10 cellular contexts compared by ENCODE assay signal in the genomic region with DNA sequence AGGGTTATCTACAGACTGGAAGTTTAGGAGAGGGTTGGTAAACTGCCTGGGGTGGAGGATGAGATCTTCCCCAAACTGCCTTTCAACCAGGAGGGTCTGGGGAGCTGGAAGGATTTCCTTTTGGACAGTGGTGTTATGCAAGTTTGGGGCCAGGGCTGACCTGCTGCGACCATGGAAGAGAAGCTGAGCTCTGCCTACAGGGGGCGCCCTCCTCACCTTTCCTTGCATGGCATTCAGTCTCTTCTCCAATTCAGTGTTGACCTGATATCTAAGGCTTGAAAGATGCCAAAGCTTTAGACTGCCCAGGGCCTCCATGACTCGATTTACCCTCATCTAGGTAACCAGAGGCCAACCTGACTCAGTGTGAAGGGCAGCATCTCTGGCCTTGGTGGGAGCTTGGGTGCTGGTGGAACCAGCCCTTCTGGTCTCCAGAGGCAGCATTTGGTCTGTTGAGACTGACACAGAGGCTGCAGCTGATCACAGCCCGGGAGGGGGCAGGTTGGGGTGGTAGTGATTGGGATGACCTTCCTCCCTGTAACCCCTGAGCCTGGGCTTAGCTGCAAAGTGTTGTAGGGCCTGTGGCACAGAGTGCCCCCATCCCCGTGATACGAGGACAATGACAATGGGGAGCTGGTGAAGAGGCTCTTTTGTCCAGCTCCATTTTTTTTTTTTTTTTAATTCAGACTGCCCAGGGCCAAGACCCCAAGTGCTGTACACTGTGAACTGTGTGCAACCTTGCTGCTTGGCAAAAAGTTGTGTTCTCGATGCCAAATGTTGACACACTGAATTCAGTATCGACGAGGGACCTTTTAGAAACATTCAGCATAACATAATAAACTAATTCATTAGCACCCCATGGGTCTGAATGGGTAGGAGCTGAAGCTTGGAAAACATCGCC.
DNase-seq lines count a peak whose midpoint lies in the region; ATAC-seq, FAIRE-seq and TF ChIP-seq lines count a peak whose summit lies in the region.
"Had no signal": no experiment of that assay in that cellular context is flagged by ENCODE, and none has a peak within 500 bp of the region (broad histone marks: within the 10 kb centered on the region; RNA-seq: fewer than 3 reads in every experiment).

No MANE protein-coding gene starts in this region.

- no peaks in the 10 kb centered on the region for H3K36me3 Mint-ChIP-seq in activated T-helper 17 cell treated with anti-CD3 and anti-CD28 coated beads, Interleukin-2, amount 50 U/mL, for 72 hours (ENCODE audit: low read depth)
- no peaks in the 10 kb centered on the region for H3K36me3 Mint-ChIP-seq in T-helper 2 cell treated with Interferon-gamma antibody and Interleukin-4, amounts not matched to agents 5 μg/mL and 100 μg/mL, for 36 hours (ENCODE audit: low read depth)

- TF ChIP-seq POLR2A in GM12891 (IDR thresholded peaks at IDR 0.05; ENCODE audit: low read depth, low read length), result no peak

- DNase-seq in CMK (ENCODE audit: low read depth) (peak; percentile 15), GM12891 (ENCODE audit: insufficient read length, low spot score) (peak; percentile 32), OCI-M1 (lab: John Stamatoyannopoulos, UW) (peak; percentile 23), iPS-NIHi11 (ENCODE audit: low spot score) (peak; percentile 77), left lobe of liver (ENCODE audit: low spot score) (no peak), activated gamma-delta T cell treated with Interleukin-2 at 50 U/mL for 16 hours (no peak)
- no peak for DNase-seq in T-helper 2 cell treated with Interferon-gamma antibody and Interleukin-4, amounts not matched to agents 5 μg/mL and 100 μg/mL, for 36 hours (ENCODE audit: low spot score)
- DNase-seq: cortex of kidney had no signal

- H3K4me1 Mint-ChIP-seq in activated T-helper 17 cell treated with anti-CD3 and anti-CD28 coated beads, Interleukin-2, amount 50 U/mL, for 72 hours, result no peaks in the 10 kb centered on the region
- H3K4me1 Mint-ChIP-seq in T-helper 2 cell treated with Interferon-gamma antibody and Interleukin-4, amounts not matched to agents 5 μg/mL and 100 μg/mL, for 36 hours (ENCODE audit: low read depth), result no peaks in the 10 kb centered on the region

- H3K27ac Mint-ChIP-seq in activated T-helper 17 cell treated with anti-CD3 and anti-CD28 coated beads, Interleukin-2, amount 50 U/mL, for 72 hours, result no peak overlapping the region
- no peak overlapping the region for H3K27ac Mint-ChIP-seq in T-helper 2 cell treated with Interferon-gamma antibody and Interleukin-4, amounts not matched to agents 5 μg/mL and 100 μg/mL, for 36 hours

- no peaks in the 10 kb centered on the region for H3K9me3 Mint-ChIP-seq in activated T-helper 17 cell treated with anti-CD3 and anti-CD28 coated beads, Interleukin-2, amount 50 U/mL, for 72 hours
- H3K9me3 Mint-ChIP-seq in T-helper 2 cell treated with Interferon-gamma antibody and Interleukin-4, amounts not matched to agents 5 μg/mL and 100 μg/mL, for 36 hours, result no peaks in the 10 kb centered on the region

- peak; percentile 58 for FAIRE-seq in GM12891 (lab: Jason Lieb, UNC)
- FAIRE-seq: HTR-8/SVneo had no signal

- H3K27me3 Mint-ChIP-seq in activated T-helper 17 cell treated with anti-CD3 and anti-CD28 coated beads, Interleukin-2, amount 50 U/mL, for 72 hours, result peaks cover 12% of the 10 kb centered on the region
- no peaks in the 10 kb centered on the region for H3K27me3 Mint-ChIP-seq in T-helper 2 cell treated with Interferon-gamma antibody and Interleukin-4, amounts not matched to agents 5 μg/mL and 100 μg/mL, for 36 hours (ENCODE audit: low read depth)

- H3K4me3 Mint-ChIP-seq in activated T-helper 17 cell treated with anti-CD3 and anti-CD28 coated beads, Interleukin-2, amount 50 U/mL, for 72 hours, result no peak overlapping the region
- no peak overlapping the region for H3K4me3 Mint-ChIP-seq in T-helper 2 cell treated with Interferon-gamma antibody and Interleukin-4, amounts not matched to agents 5 μg/mL and 100 μg/mL, for 36 hours

- ATAC-seq in activated T-helper 17 cell treated with anti-CD3 and anti-CD28 coated beads, Interleukin-2, amount 50 U/mL, for 72 hours (replicated peaks), result no peak
- no peak for ATAC-seq in left lobe of liver

TF ChIP-seq in GM12891, 5 proteins besides CTCF, POLR2A, EP300 and RAD21:
- TF ChIP-seq POLR2AphosphoS5 (IDR thresholded peaks at IDR 0.05; ENCODE audit: low read depth, low read length) (no peak), SPI1 (IDR thresholded peaks at IDR 0.05; ENCODE audit: low read depth, low read length) (no peak), POU2F2 (IDR thresholded peaks at IDR 0.05; ENCODE audit: low read depth, low read length) (no peak), TAF1 (IDR thresholded peaks at IDR 0.05; ENCODE audit: low read depth, low read length) (no peak), PAX5 (IDR thresholded peaks at IDR 0.05; ENCODE audit: insufficient read depth, low read length, severe bottlenecking) (no peak)
TF ChIP-seq in GM12891: peak in this region for 0.

Comparison
In these comparisons a context has a peak if more than half of its experiments do, and no peak if none do; other contexts are left out.
1. DNase-seq: peak in CMK (single experiment), GM12891 (single experiment), OCI-M1 (single experiment) and iPS-NIHi11 (single experiment); none in left lobe of liver (single experiment), T-helper 2 cell treated with Interferon-gamma antibody and Interleukin-4, amounts not matched to agents 5 μg/mL and 100 μg/mL, for 36 hours (single experiment) and activated gamma-delta T cell treated with Interleukin-2 at 50 U/mL for 16 hours (single experiment).